17 cellular contexts compared by ENCODE assay signal in the genomic region with DNA sequence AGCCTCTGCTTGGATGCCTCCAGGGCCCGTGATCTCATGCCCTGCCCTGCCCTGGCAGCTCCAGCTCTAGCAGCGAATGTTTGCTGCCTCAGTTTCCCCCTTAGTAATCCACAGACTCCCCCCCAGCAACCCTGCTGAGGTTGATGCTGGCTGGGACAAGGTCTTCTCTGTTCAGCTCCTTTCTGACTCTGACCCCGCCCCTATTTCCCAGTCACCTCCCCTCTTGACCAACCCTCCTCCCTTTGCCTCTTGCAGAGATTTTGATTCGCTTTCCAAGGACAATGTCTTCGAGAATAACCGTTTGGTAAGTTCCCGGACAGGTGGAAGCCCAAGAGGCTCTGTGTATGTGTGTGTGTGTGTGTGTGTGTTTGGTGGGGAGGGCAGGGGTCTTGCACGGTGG. TPM values are rescaled to one million over a fixed set of nuclear protein-coding genes. Genes with fewer than 3 reads are reported as not detected.
DNase-seq lines count a peak whose midpoint lies in the region; ATAC-seq, FAIRE-seq and TF ChIP-seq lines count a peak whose summit lies in the region.
"Had no signal": no experiment of that assay in that cellular context is flagged by ENCODE, and none has a peak within 500 bp of the region (broad histone marks: within the 10 kb centered on the region; RNA-seq: fewer than 3 reads in every experiment).

No MANE protein-coding gene starts in this region.

- DNase-seq in heart right ventricle: no peak
- no peak for DNase-seq in left cardiac atrium
- DNase-seq in osteoblast (ENCODE audit: insufficient read length, low spot score, missing footprints): peak; percentile 57
- no peak for DNase-seq in GM10248 (ENCODE audit: extremely low spot score)
- DNase-seq in left colon: no peak
- DNase-seq in A673 (ENCODE audit: low spot score): no peak
- DNase-seq in HTR-8/SVneo (ENCODE audit: insufficient read length, low spot score): no peak
- DNase-seq: ACHN; activated CD8-positive, alpha-beta memory T cell treated with anti-CD3 and anti-CD28 coated beads, Interleukin-2, amount 10 ng/mL, durations not matched to agents 7 days and 5 days; foreskin fibroblast; NCI-H1436; right lobe of liver; SK-N-SH had no signal

- peaks cover 0 to 51% (median 11%) of the 10 kb centered on the region in 9 donors for H3K36me3 ChIP-seq in heart right ventricle
- H3K36me3 ChIP-seq in esophagus (ENCODE audit: control insufficient read depth in 2 of 2, insufficient read depth in 2 of 2, low read length in 1 of 2): peaks cover 10 to 25% of the 10 kb centered on the region in 2 donors
- H3K36me3 ChIP-seq in osteoblast (ENCODE audit: insufficient read depth, low read length): peaks cover 23% of the 10 kb centered on the region
- H3K36me3 ChIP-seq in A673 (ENCODE audit: insufficient read depth, low read length, poor library complexity, severe bottlenecking): peaks cover 9% of the 10 kb centered on the region

- BruUV-seq in A673 (replicated peaks; lab: Mats Ljungman, UMichigan): no TSS peak

- ATAC-seq in heart right ventricle (peak in 2 of 8 donors; percentile 33 to 50), left cardiac atrium (no peak), left colon (no peak)
- ATAC-seq: activated CD8-positive, alpha-beta memory T cell treated with anti-CD3 and anti-CD28 coated beads, Interleukin-2, amount 10 ng/mL, durations not matched to agents 7 days and 5 days; Panc1 had no signal

- H3K4me1 ChIP-seq in heart right ventricle (peaks cover 6 to 64% (median 35%) of the 10 kb centered on the region in 9 donors), esophagus (ENCODE audit: control insufficient read depth in 2 of 2, insufficient read depth in 2 of 2, low read length in 1 of 2) (peaks cover 5 to 26% of the 10 kb centered on the region in 2 donors), osteoblast (ENCODE audit: insufficient read depth, low read length) (peaks cover 17% of the 10 kb centered on the region), A673 (ENCODE audit: insufficient read depth, low read length, poor library complexity, severe bottlenecking) (peaks cover 5% of the 10 kb centered on the region)
- H3K4me1 ChIP-seq: right lobe of liver had no signal

- CTCF ChIA-PET in GM10248 (lab: Yijun Ruan, JAX) (interaction anchor here (2.1 to 3.1 kb wide), 2 partner anchors 23 to 48 kb away, joined by 9 to 13 read pairs; no protein-coding TSS in a partner anchor), A673 (lab: Charles Lee) (interaction anchor here (0.6 kb wide), 1 partner anchor 563 kb away, joined by 3 read pairs; no protein-coding TSS in a partner anchor)

- no peak for FAIRE-seq in HTR-8/SVneo (lab: Jason Lieb, UNC)
- FAIRE-seq: endometrium had no signal

- 73 to 80% methylated on average over 8 of the region's 8 CpGs for WGBS in heart right ventricle, 2 donors
- WGBS in esophagus, 2 donors: 53 to 71% methylated on average over 8 of the region's 8 CpGs

- intact Hi-C loops in heart right ventricle (cut with DNase I) (no loop called here), left cardiac atrium (cut with DNase I) (no loop called here), left colon (cut with DNase I, micrococcal nuclease) (no loop called here), A673 (cut with micrococcal nuclease; ENCODE audit: unreplicated experiment) (no loop called here)

- no peaks in the 10 kb centered on the region for H3K9me3 ChIP-seq in heart right ventricle
- H3K9me3 ChIP-seq in esophagus (ENCODE audit: control insufficient read depth in 2 of 2, insufficient read depth in 1 of 2, low read depth in 1 of 2, low read length in 1 of 2): no peaks in the 10 kb centered on the region
- no peaks in the 10 kb centered on the region for H3K9me3 ChIP-seq in osteoblast (ENCODE audit: low read depth, low read length)
- H3K9me3 ChIP-seq in A673 (ENCODE audit: low read depth, low read length, poor library complexity, severe bottlenecking): no peaks in the 10 kb centered on the region
- H3K9me3 ChIP-seq: right lobe of liver, SK-N-SH had no signal

- peaks cover 24% of the 10 kb centered on the region for H4K20me1 ChIP-seq in osteoblast (ENCODE audit: insufficient read depth, low read length)

- peak overlapping the region in 8 of 10 donors; percentile 6 to 72 (median 54) for H3K27ac ChIP-seq in heart right ventricle
- peak overlapping the region; percentile 69 to 83 for H3K27ac ChIP-seq in esophagus (ENCODE audit: low read depth in 2 of 2, low read length in 1 of 2)
- no peak overlapping the region for H3K27ac ChIP-seq in osteoblast (ENCODE audit: low read depth, low read length)
- H3K27ac ChIP-seq in A673 (ENCODE audit: low read depth, low read length, poor library complexity, severe bottlenecking): no peak overlapping the region
- H3K27ac ChIP-seq: right lobe of liver had no signal

- POLR2A ChIA-PET in GM10248 (lab: Yijun Ruan, JAX): no interaction called here
- POLR2A ChIA-PET in A673 (lab: Charles Lee; ENCODE audit: low non-redundant PET): no interaction called here

- no peak overlapping the region for H3K4me3 ChIP-seq in heart right ventricle
- H3K4me3 ChIP-seq in esophagus (ENCODE audit: low read depth in 1 of 2, low read length in 2 of 2): no peak overlapping the region
- H3K4me3 ChIP-seq in osteoblast (ENCODE audit: insufficient read depth, low read length): no peak overlapping the region
- H3K4me3 ChIP-seq in A673 (ENCODE audit: low read depth, low read length, poor library complexity, severe bottlenecking): no peak overlapping the region
- H3K4me3 ChIP-seq: right lobe of liver had no signal

- H2AFZ ChIP-seq in osteoblast (ENCODE audit: low read length): no peak overlapping the region

- H3K4me2 ChIP-seq in osteoblast (ENCODE audit: insufficient read depth, low read length): no peak overlapping the region
- H3K4me2 ChIP-seq: SK-N-SH had no signal

- TF ChIP-seq CTCF in heart right ventricle (IDR thresholded peaks at IDR 0.05) (no peak), osteoblast (IDR thresholded peaks at IDR 0.05; ENCODE audit: extremely low read depth, low read depth, low read length) (no peak), GM10248 (IDR thresholded peaks at IDR 0.05; ENCODE audit: control extremely low read depth, extremely low read depth, low read depth, missing control alignments) (no peak), A673 (conservative IDR thresholded peaks at IDR 0.05; ENCODE audit: low read depth, low read length) (no peak)

- peaks cover 55% of the 10 kb centered on the region for H3K79me2 ChIP-seq in osteoblast (ENCODE audit: insufficient read depth, low read length)

- H3K27me3 ChIP-seq in heart right ventricle (no peaks in the 10 kb centered on the region), esophagus (ENCODE audit: control insufficient read depth in 1 of 2, insufficient read depth in 2 of 2, low read length in 2 of 2) (no peaks in the 10 kb centered on the region), osteoblast (ENCODE audit: insufficient read depth, low read length) (no peaks in the 10 kb centered on the region), A673 (replicated peaks; ENCODE audit: insufficient read depth, low read depth, low read length, poor library complexity) (no peaks in the 10 kb centered on the region)
- H3K27me3 ChIP-seq: right lobe of liver had no signal

RNA-seq across cellular contexts. Expression of a gene that starts 5.6 kb away (rescaled TPM):
- total RNA-seq in heart right ventricle: 10 to 100 TPM; 13.0 to 26.9 (median 16.5) TPM
- 10 to 100 TPM in 1 of 2 donors, 1 to 10 TPM in 1; 9.3 to 10.3 TPM for polyA plus RNA-seq in heart right ventricle
- total RNA-seq in left cardiac atrium: 10 to 100 TPM; 14.3 to 18.3 TPM
- polyA plus RNA-seq in esophagus: 10 to 100 TPM; 41.7 to 44.1 TPM
- total RNA-seq in osteoblast: 29.5 and 36.9 TPM in 2 replicates
- 10 to 100 TPM; 26.6 to 32.6 TPM for total RNA-seq in left colon
- total RNA-seq in A673 (2021): 32.4 and 33.0 TPM in 2 replicates

RNA-seq across cellular contexts. Expression of a gene that starts 41.7 kb away (rescaled TPM):
- total RNA-seq in heart right ventricle (1 to 10 TPM in 2 of 10 donors, under 1 TPM in 8; 0.17 to 1.1 (median 0.55) TPM), left cardiac atrium (under 1 TPM in 1 of 2 donors, not detected in 1; 0.21 TPM), osteoblast (0.29 and 0.72 TPM in 2 replicates), left colon (not detected), A673 (2021) (0.64 and 0.66 TPM in 2 replicates)
- polyA plus RNA-seq in heart right ventricle (under 1 TPM; 0.22 to 0.25 TPM), esophagus (under 1 TPM; 0.16 to 0.39 TPM)
- total RNA-seq: mononuclear cell had no signal

RNA-seq across cellular contexts. Expression of a gene that starts 41.8 kb away (rescaled TPM):
- 10 to 100 TPM; 62.4 to 95.7 (median 76.6) TPM for total RNA-seq in heart right ventricle
- polyA plus RNA-seq in heart right ventricle: 100 to 1,000 TPM; 150 to 200 TPM
- total RNA-seq in left cardiac atrium: 10 to 100 TPM; 62.6 to 68.1 TPM
- polyA plus RNA-seq in esophagus: 100 to 1,000 TPM in 1 of 2 donors, 10 to 100 TPM in 1; 84.8 to 114 TPM
- 14.8 and 18.6 TPM in 2 replicates for total RNA-seq in osteoblast
- 10 to 100 TPM; 51.1 to 60.2 TPM for total RNA-seq in left colon
- 150 and 162 TPM in 2 replicates for total RNA-seq in A673 (2021)

Comparison
In these comparisons a context has a peak if more than half of its experiments do, and no peak if none do; other contexts are left out.
1. H3K27ac ChIP-seq: peak in heart right ventricle (8 of 10) and esophagus (2 of 2); none in osteoblast (single experiment) and A673 (single experiment).